Comparison of ENCODE assay signal across 8 cellular contexts in the genomic region with DNA sequence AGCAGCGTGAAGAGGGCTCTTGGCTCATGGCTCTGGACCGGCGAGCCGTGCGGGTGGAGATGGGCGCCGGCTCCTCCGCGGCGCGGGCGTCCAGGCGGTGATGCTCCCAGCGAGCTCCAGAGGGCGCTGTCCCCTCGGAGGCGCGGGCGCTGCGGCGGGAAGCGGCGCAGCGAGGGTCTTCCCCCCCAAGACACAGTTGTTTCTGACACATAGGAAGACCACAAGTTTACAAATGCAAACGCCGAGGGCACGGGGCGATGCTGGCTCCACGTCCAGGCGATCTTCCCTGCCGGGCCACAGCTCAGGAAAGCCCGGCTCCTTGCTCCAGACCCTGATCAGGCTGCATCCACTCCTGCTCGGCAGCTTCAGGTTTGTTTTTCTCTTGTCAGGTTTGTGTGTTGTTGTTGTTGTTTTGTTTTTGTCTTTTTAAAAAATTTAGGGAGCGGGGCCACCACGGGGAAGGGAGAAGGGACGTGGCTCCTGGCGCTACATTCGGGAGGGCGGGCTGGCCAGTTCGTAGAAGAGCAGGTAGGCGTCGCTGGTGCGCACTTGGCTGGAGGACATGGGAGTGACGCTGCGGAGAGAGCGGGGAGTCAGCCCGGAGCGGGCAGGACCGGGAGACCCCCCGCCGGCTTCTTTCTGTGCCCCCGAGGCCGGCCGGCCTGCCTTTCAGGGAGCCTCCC. TPM values are rescaled to one million over a fixed set of nuclear protein-coding genes. Genes with fewer than 3 reads are reported as not detected.
DNase-seq lines count a peak whose midpoint lies in the region; ATAC-seq and TF ChIP-seq lines count a peak whose summit lies in the region.

No MANE protein-coding gene starts in this region.

- peaks cover 5% of the 10 kb centered on the region for H3F3A ChIP-seq in PC-3 (ENCODE audit: low read length, unreplicated experiment)

- peaks cover 63% of the 10 kb centered on the region for H3K27me3 Mint-ChIP-seq in nephron progenitor cell (ENCODE audit: low read depth, poor library complexity)

- peak; percentile 70 for DNase-seq in PC-3
- DNase-seq in activated T-helper 9 cell treated with anti-CD3 and anti-CD28 coated beads, Interleukin-2, amount 50 U/mL, for 16 hours (ENCODE audit: low read depth): peak; percentile 51
- DNase-seq in fibroblast of pulmonary artery (ENCODE audit: low read depth): peak; percentile 73
- peak; percentile 84 for DNase-seq in nephron progenitor cell
- no peak for DNase-seq in NCI-H1694 (lab: John Stamatoyannopoulos, UW)

- H3K9me3 Mint-ChIP-seq in nephron progenitor cell: no peaks in the 10 kb centered on the region

- TF ChIP-seq CTCF in GM12874 (IDR thresholded peaks at IDR 0.05; ENCODE audit: insufficient read depth, low read depth, low read length) (peak; percentile 97), PC-3 (conservative IDR thresholded peaks at IDR 0.05; ENCODE audit: low read depth, low read length) (peak; percentile 92), fibroblast of pulmonary artery (IDR thresholded peaks at IDR 0.05; ENCODE audit: low read length, missing control alignments) (peak; percentile 58), nephron progenitor cell (IDR thresholded peaks at IDR 0.05) (peak; percentile 97)

- H3K4me3 Mint-ChIP-seq in nephron progenitor cell: peak overlapping the region; percentile 81

- H3K9ac ChIP-seq in PC-3 (ENCODE audit: low read length): peak overlapping the region; percentile 47
- H3K9ac ChIP-seq in subcutaneous abdominal adipose tissue (ENCODE audit: low read length in 5 of 5): peak overlapping the region in 4 of 5 donors; percentile 70 to 84 (median 78)

- intact Hi-C loops in PC-3 (cut with micrococcal nuclease): loop anchor here (1.0 kb wide), 2 partner anchors 18 to 118 kb away; no protein-coding TSS in a partner anchor

- peaks cover 58% of the 10 kb centered on the region for H3K4me1 Mint-ChIP-seq in nephron progenitor cell

- POLR2A ChIA-PET in PC-3 (lab: Charles Lee; ENCODE audit: unreplicated experiment): no interaction called here

- H3K4me1 ChIP-seq in PC-3 (ENCODE audit: insufficient read depth, low read length): peaks cover 23% of the 10 kb centered on the region
- H3K4me1 ChIP-seq in subcutaneous abdominal adipose tissue (ENCODE audit: control insufficient read depth in 5 of 5, insufficient read depth in 5 of 5, low read length in 5 of 5): peaks cover 1 to 26% (median 19%) of the 10 kb centered on the region in 5 donors

- ATAC-seq in HG03064 (IDR thresholded peaks at IDR 0.05; ENCODE audit: low read depth, unreplicated experiment) (peak; percentile 67), PC-3 (peak; percentile 41)

- BruUV-seq in PC-3 (replicated peaks; lab: Mats Ljungman, UMichigan): no TSS peak

- H2AFZ ChIP-seq in PC-3 (ENCODE audit: low read length): peak overlapping the region; percentile 93

- H4K20me1 ChIP-seq in PC-3 (ENCODE audit: low read length): no peaks in the 10 kb centered on the region

- H3K9me2 ChIP-seq in PC-3 (replicated peaks; ENCODE audit: low read length): no peaks in the 10 kb centered on the region

- H3K4me2 ChIP-seq in PC-3 (ENCODE audit: low read length): peak overlapping the region; percentile 86

- H3K36me3 ChIP-seq in PC-3 (ENCODE audit: low read depth, low read length) (no peaks in the 10 kb centered on the region), subcutaneous abdominal adipose tissue (ENCODE audit: control insufficient read depth in 5 of 5, insufficient read depth in 5 of 5, low read length in 5 of 5) (no peaks in the 10 kb centered on the region)

- H3K27me3 ChIP-seq in PC-3 (ENCODE audit: low read length): no peaks in the 10 kb centered on the region
- no peaks in the 10 kb centered on the region for H3K27me3 ChIP-seq in subcutaneous abdominal adipose tissue (ENCODE audit: control insufficient read depth in 5 of 5, insufficient read depth in 4 of 5, low read length in 5 of 5)

- peak overlapping the region; percentile 68 for H3K4me3 ChIP-seq in PC-3 (ENCODE audit: low read length)
- peak overlapping the region; percentile 61 for H3K4me3 ChIP-seq in fibroblast of pulmonary artery (replicated peaks; ENCODE audit: low read depth, low read length)
- peak overlapping the region in 4 of 5 donors; percentile 66 to 79 (median 76) for H3K4me3 ChIP-seq in subcutaneous abdominal adipose tissue (ENCODE audit: low read depth in 1 of 5, low read length in 5 of 5)

- H3K27ac Mint-ChIP-seq in nephron progenitor cell: no peak overlapping the region

- H3K9me3 ChIP-seq in PC-3 (ENCODE audit: low read length) (no peaks in the 10 kb centered on the region), subcutaneous abdominal adipose tissue (ENCODE audit: control insufficient read depth in 5 of 5, low read length in 5 of 5) (no peaks in the 10 kb centered on the region)

- CTCF ChIA-PET in PC-3 (lab: Charles Lee): interaction anchor here (0.6 to 1.8 kb wide), 8 partner anchors 12 to 234 kb away, joined by 3 to 15 read pairs (median 3); a partner anchor contains a TSS

- peaks cover 19% of the 10 kb centered on the region for H3K36me3 Mint-ChIP-seq in nephron progenitor cell (ENCODE audit: low read depth)

- H3K79me2 ChIP-seq in PC-3 (ENCODE audit: low read length): no peaks in the 10 kb centered on the region

- no peak overlapping the region for H3K27ac ChIP-seq in PC-3 (ENCODE audit: low read length)
- peak overlapping the region; percentile 50 for H3K27ac ChIP-seq in subcutaneous abdominal adipose tissue (ENCODE audit: low read depth, low read length)

RNA-seq across cellular contexts. Expression of a gene that starts 10.0 kb away (rescaled TPM):
- not detected in 2 replicates for total RNA-seq in PC-3 (2014; rRNA removed)

RNA-seq across cellular contexts. Expression of a gene that starts 15.8 kb away (rescaled TPM):
- 2.0 and 2.6 TPM in 2 replicates for total RNA-seq in PC-3 (2014; rRNA removed)

RNA-seq across cellular contexts. Expression of a gene that starts 22.2 kb away (rescaled TPM):
- 22.9 and 34.5 TPM in 2 replicates for total RNA-seq in PC-3 (2014; rRNA removed)

RNA-seq across cellular contexts. Expression of a gene that starts 25.0 kb away (rescaled TPM):
- total RNA-seq in PC-3 (2014; rRNA removed): 0.92 and 1.8 TPM in 2 replicates

RNA-seq across cellular contexts. Expression of a gene that starts 39.6 kb away (rescaled TPM):
- total RNA-seq in PC-3 (2014; rRNA removed): 124 and 162 TPM in 2 replicates
